In genomic region chr1:202130816-202131522, GRCh38 we compare ENCODE assay signal across 16 cellular contexts. TPM values are rescaled to one million over a fixed set of nuclear protein-coding genes. Genes with fewer than 3 reads are reported as not detected.
A peak's percentile ranks its signal among the peaks of the same experiment; 100 is the strongest.
DNase-seq lines count a peak whose midpoint lies in the region; ATAC-seq and TF ChIP-seq lines count a peak whose summit lies in the region.
"Had no signal": no experiment of that assay in that cellular context is flagged by ENCODE, and none has a peak within 500 bp of the region (broad histone marks: within the 10 kb centered on the region; RNA-seq: fewer than 3 reads in every experiment).

No MANE protein-coding gene starts in this region.

- H3K36me3 ChIP-seq in endodermal cell (ENCODE audit: control insufficient read depth, insufficient read depth, low read length): peaks cover 37% of the 10 kb centered on the region

- H3K27ac Mint-ChIP-seq in endodermal cell: no peak overlapping the region
- H3K27ac Mint-ChIP-seq in mesothelial cell of epicardium: peak overlapping the region; percentile 94

- 75 to 84% methylated on average over 6 to 9 of the region's 9 CpGs for WGBS in endodermal cell (ENCODE audit: insufficient coverage in 1 of 2, insufficient read length in 1 of 2), 2 experiments

- no peak overlapping the region for H3K9ac ChIP-seq in endodermal cell (ENCODE audit: extremely low read depth, low read length, poor library complexity, severe bottlenecking)
- H3K9ac ChIP-seq: parathyroid adenoma had no signal

- POLR2A ChIA-PET in RWPE1 (lab: Yijun Ruan, JAX; ENCODE audit: low non-redundant PET): no interaction called here

- H3K4me1 Mint-ChIP-seq in endodermal cell: no peaks in the 10 kb centered on the region
- H3K4me1 Mint-ChIP-seq in mesothelial cell of epicardium: peaks cover 23% of the 10 kb centered on the region

- no peak for DNase-seq in RWPE1 (ENCODE audit: low spot score)
- DNase-seq in endodermal cell: no peak
- DNase-seq in mesothelial cell of epicardium (ENCODE audit: low spot score in 2 of 2, unreplicated experiment in 2 of 2): no peak
- DNase-seq in superior temporal gyrus (ENCODE audit: extremely low spot score): peak; percentile 92
- DNase-seq in NCI-H1048 (lab: John Stamatoyannopoulos, UW): no peak
- no peak for DNase-seq in GF-D8 (lab: John Stamatoyannopoulos, UW)
- DNase-seq in activated T-cell treated with anti-CD3 and anti-CD28 coated beads for 4 hours: no peak
- DNase-seq: colonic mucosa; Karpas-422; left cardiac atrium; RPMI8226; stimulated activated CD4-positive, alpha-beta T cell treated with anti-CD3 and anti-CD28 coated beads, Interleukin-12 subunit alpha, Interleukin-12 subunit beta, amount 100 ng/mL, for 4 hours; stimulated activated naive CD4-positive, alpha-beta T cell had no signal

- no peak overlapping the region for H3K4me3 ChIP-seq in endodermal cell (ENCODE audit: low read length)
- H3K4me3 ChIP-seq: colonic mucosa had no signal

- no peaks in the 10 kb centered on the region for H3K4me1 ChIP-seq in endodermal cell (ENCODE audit: control insufficient read depth, insufficient read depth, low read length)
- H3K4me1 ChIP-seq: colonic mucosa had no signal

- H3K27me3 Mint-ChIP-seq in endodermal cell (ENCODE audit: insufficient read depth): no peaks in the 10 kb centered on the region
- no peaks in the 10 kb centered on the region for H3K27me3 Mint-ChIP-seq in mesothelial cell of epicardium (ENCODE audit: low read depth)

- CTCF ChIA-PET in RWPE1 (lab: Yijun Ruan, JAX): interaction anchor here (0.6 to 4.0 kb wide), 6 partner anchors 25 to 235 kb away, joined by 3 to 23 read pairs (median 3); no protein-coding TSS in a partner anchor

- H3K36me3 Mint-ChIP-seq in endodermal cell (ENCODE audit: low read depth): peaks cover 21% of the 10 kb centered on the region
- peaks cover 9% of the 10 kb centered on the region for H3K36me3 Mint-ChIP-seq in mesothelial cell of epicardium

- no peak for ATAC-seq in HG03135 (IDR thresholded peaks at IDR 0.05; ENCODE audit: unreplicated experiment)

- H3K4me3 Mint-ChIP-seq in endodermal cell (no peak overlapping the region), mesothelial cell of epicardium (no peak overlapping the region)

- 0 out of 2 replicates have a peak overlapping the region, but pooled peaks have one; percentile 24 for H3K27ac ChIP-seq in RWPE1
- H3K27ac ChIP-seq in endodermal cell (ENCODE audit: low read depth, low read length): peak overlapping the region; percentile 51
- H3K27ac ChIP-seq: colonic mucosa had no signal

- H3K9me3 ChIP-seq in endodermal cell (ENCODE audit: control insufficient read depth, low read length): no peaks in the 10 kb centered on the region
- H3K9me3 ChIP-seq: colonic mucosa had no signal

- TF ChIP-seq CTCF in RWPE1 (conservative IDR thresholded peaks at IDR 0.05; ENCODE audit: low read depth): no peak
- no peak for TF ChIP-seq CTCF in endodermal cell (conservative IDR thresholded peaks at IDR 0.05)
- no peak for TF ChIP-seq CTCF in mesothelial cell of epicardium (IDR thresholded peaks at IDR 0.05; ENCODE audit: unreplicated experiment)

- H3K9me3 Mint-ChIP-seq in endodermal cell: no peaks in the 10 kb centered on the region
- no peaks in the 10 kb centered on the region for H3K9me3 Mint-ChIP-seq in mesothelial cell of epicardium

- H3K27me3 ChIP-seq in endodermal cell (ENCODE audit: control insufficient read depth, insufficient read depth, low read length, poor library complexity, severe bottlenecking): no peaks in the 10 kb centered on the region
- H3K27me3 ChIP-seq: colonic mucosa had no signal

RNA-seq across cellular contexts. Expression of gene GPR37L1, which starts 8.3 kb away (rescaled TPM):
- total RNA-seq in endodermal cell (under 1 TPM in 1 of 2 donors, not detected in 1; 0.04 TPM), mesothelial cell of epicardium (0.07 to 0.11 TPM (median 0.09 TPM) in 3 replicates)
- 0.07 TPM for polyA plus RNA-seq in endodermal cell (2013, experiment 1 of 2)
- polyA plus RNA-seq in endodermal cell (2013, experiment 2 of 2): 0.12 TPM
- total RNA-seq: activated CD8-positive, alpha-beta memory T cell treated with anti-CD3 and anti-CD28 coated beads for 36 hours had no signal

RNA-seq across cellular contexts. Expression of gene ARL8A, which starts 13.6 kb away (rescaled TPM):
- 10 to 100 TPM; 72.8 to 82.0 TPM for total RNA-seq in endodermal cell
- 52.4 TPM for polyA plus RNA-seq in endodermal cell (2013, experiment 1 of 2)
- 54.7 TPM for polyA plus RNA-seq in endodermal cell (2013, experiment 2 of 2)
- total RNA-seq in mesothelial cell of epicardium: 73.9 to 79.6 TPM (median 74.4 TPM) in 3 replicates

RNA-seq across cellular contexts. Expression of gene PTPN7, which starts 29.4 kb away (rescaled TPM):
- not detected for total RNA-seq in endodermal cell
- polyA plus RNA-seq in endodermal cell (2013, experiment 1 of 2): not detected
- polyA plus RNA-seq in endodermal cell (2013, experiment 2 of 2): not detected
- total RNA-seq in mesothelial cell of epicardium: 0.31 to 0.49 TPM (median 0.32 TPM) in 3 replicates
